ENCODE assay signal across 8 cellular contexts in genomic region chr6:31308050-31308844, GRCh38. TPM values are rescaled to one million over a fixed set of nuclear protein-coding genes. Genes with fewer than 3 reads are reported as not detected.
DNase-seq lines count a peak whose midpoint lies in the region; ATAC-seq, FAIRE-seq and TF ChIP-seq lines count a peak whose summit lies in the region.

No MANE protein-coding gene starts in this region.

- H3K36me3 ChIP-seq in Karpas-422 (ENCODE audit: insufficient read depth, low read length) = no peaks in the 10 kb centered on the region
- no peaks in the 10 kb centered on the region for H3K36me3 ChIP-seq in gastroesophageal sphincter

- no peak for TF ChIP-seq EP300 in gastroesophageal sphincter (IDR thresholded peaks at IDR 0.05)

- WGBS in gastroesophageal sphincter (ENCODE audit: low coverage in 1 of 2), 2 donors = no CpG with 5 or more reads among the region's 57 CpGs

- DNase-seq in Karpas-422 = peak; percentile 61
- peak; percentile 43 to 51 for DNase-seq in activated CD8-positive, alpha-beta memory T cell treated with anti-CD3 and anti-CD28 coated beads for 4 hours (ENCODE audit: low read depth in 2 of 2)
- no peak for DNase-seq in D721Med (ENCODE audit: insufficient read length, low spot score)

- no peak overlapping the region for H3K4me2 ChIP-seq in Karpas-422 (ENCODE audit: low read depth, low read length, poor library complexity, severe bottlenecking)

- H3K27me3 ChIP-seq in Karpas-422 (ENCODE audit: low read length) = no peaks in the 10 kb centered on the region
- H3K27me3 ChIP-seq in gastroesophageal sphincter = peaks cover 52% of the 10 kb centered on the region

- no peak overlapping the region for H3K27ac ChIP-seq in Karpas-422 (ENCODE audit: low read length)
- H3K27ac ChIP-seq in gastroesophageal sphincter = no peak overlapping the region
- peak overlapping the region in 1 of 21 experiments; percentile 37 for H3K27ac ChIP-seq in skin epidermis

- no peaks in the 10 kb centered on the region for H4K20me1 ChIP-seq in Karpas-422 (ENCODE audit: insufficient read depth, low read depth, low read length)

- no peak for FAIRE-seq in D721Med (lab: Jason Lieb, UNC)

- no peaks in the 10 kb centered on the region for H3K9me3 ChIP-seq in Karpas-422 (ENCODE audit: low read length)
- no peaks in the 10 kb centered on the region for H3K9me3 ChIP-seq in gastroesophageal sphincter

- H3K4me3 ChIP-seq in Karpas-422 (ENCODE audit: low read length) (no peak overlapping the region), gastroesophageal sphincter (peak overlapping the region in 1 of 2 donors; percentile 43), skin epidermis (peak overlapping the region in 6 of 7 experiments; percentile 11 to 44 (median 27))

- H3K4me1 ChIP-seq in Karpas-422 (ENCODE audit: low read length) (peaks cover 6% of the 10 kb centered on the region), gastroesophageal sphincter (peaks cover 0 to 14% (median 9%) of the 10 kb centered on the region in 3 donors)

- H3K79me2 ChIP-seq in Karpas-422 (ENCODE audit: low read length) = no peaks in the 10 kb centered on the region

- H3K9me2 ChIP-seq in Karpas-422 (replicated peaks; ENCODE audit: insufficient read depth, low read length) = no peaks in the 10 kb centered on the region

- H2AFZ ChIP-seq in Karpas-422 (ENCODE audit: low read length) = no peak overlapping the region

- TF ChIP-seq CTCF in gastroesophageal sphincter (IDR thresholded peaks at IDR 0.05) = no peak
- no peak for TF ChIP-seq CTCF in D721Med (IDR thresholded peaks at IDR 0.05; ENCODE audit: insufficient read depth, missing control alignments)

- peak; percentile 28 for ATAC-seq in gastroesophageal sphincter
- ATAC-seq in HG02588 (IDR thresholded peaks at IDR 0.05; ENCODE audit: unreplicated experiment) = no peak
- ATAC-seq in GM21360 (IDR thresholded peaks at IDR 0.05; ENCODE audit: unreplicated experiment) = no peak
- ATAC-seq in HG03571 (IDR thresholded peaks at IDR 0.05; ENCODE audit: unreplicated experiment) = no peak

- no peak for TF ChIP-seq POLR2A in gastroesophageal sphincter (IDR thresholded peaks at IDR 0.05)

- H3K9ac ChIP-seq in Karpas-422 (ENCODE audit: low read length) = no peak overlapping the region

RNA-seq across cellular contexts. Expression of gene HLA-C, which starts 36.4 kb away (rescaled TPM):
- total RNA-seq in Karpas-422 (2014; rRNA removed; shearing (Covaris generic); ENCODE audit: low replicate concordance) = 317 and 613 TPM in 2 replicates
- total RNA-seq in gastroesophageal sphincter = 100 to 1,000 TPM; 206 to 531 (median 257) TPM

RNA-seq across cellular contexts. Expression of gene HLA-B, which starts 48.7 kb away (rescaled TPM):
- total RNA-seq in Karpas-422 (2014; rRNA removed; shearing (Covaris generic); ENCODE audit: low replicate concordance) = 1,556 and 2,615 TPM in 2 replicates
- total RNA-seq in gastroesophageal sphincter = 100 to 1,000 TPM; 299 to 991 (median 620) TPM
